In genomic region chr18:41075212-41075611, GRCh38 we compare ENCODE assay signal across 1 cellular context.
TF ChIP-seq lines count a peak whose summit lies in the region.

No MANE protein-coding gene starts in this region.

TF ChIP-seq in GM23338, 12 proteins besides CTCF, POLR2A, EP300 and RAD21:
- no peak for TF ChIP-seq ZNF462 (CRISPR knock-in tag; IDR thresholded peaks at IDR 0.05)
- TF ChIP-seq, protein P1, sequence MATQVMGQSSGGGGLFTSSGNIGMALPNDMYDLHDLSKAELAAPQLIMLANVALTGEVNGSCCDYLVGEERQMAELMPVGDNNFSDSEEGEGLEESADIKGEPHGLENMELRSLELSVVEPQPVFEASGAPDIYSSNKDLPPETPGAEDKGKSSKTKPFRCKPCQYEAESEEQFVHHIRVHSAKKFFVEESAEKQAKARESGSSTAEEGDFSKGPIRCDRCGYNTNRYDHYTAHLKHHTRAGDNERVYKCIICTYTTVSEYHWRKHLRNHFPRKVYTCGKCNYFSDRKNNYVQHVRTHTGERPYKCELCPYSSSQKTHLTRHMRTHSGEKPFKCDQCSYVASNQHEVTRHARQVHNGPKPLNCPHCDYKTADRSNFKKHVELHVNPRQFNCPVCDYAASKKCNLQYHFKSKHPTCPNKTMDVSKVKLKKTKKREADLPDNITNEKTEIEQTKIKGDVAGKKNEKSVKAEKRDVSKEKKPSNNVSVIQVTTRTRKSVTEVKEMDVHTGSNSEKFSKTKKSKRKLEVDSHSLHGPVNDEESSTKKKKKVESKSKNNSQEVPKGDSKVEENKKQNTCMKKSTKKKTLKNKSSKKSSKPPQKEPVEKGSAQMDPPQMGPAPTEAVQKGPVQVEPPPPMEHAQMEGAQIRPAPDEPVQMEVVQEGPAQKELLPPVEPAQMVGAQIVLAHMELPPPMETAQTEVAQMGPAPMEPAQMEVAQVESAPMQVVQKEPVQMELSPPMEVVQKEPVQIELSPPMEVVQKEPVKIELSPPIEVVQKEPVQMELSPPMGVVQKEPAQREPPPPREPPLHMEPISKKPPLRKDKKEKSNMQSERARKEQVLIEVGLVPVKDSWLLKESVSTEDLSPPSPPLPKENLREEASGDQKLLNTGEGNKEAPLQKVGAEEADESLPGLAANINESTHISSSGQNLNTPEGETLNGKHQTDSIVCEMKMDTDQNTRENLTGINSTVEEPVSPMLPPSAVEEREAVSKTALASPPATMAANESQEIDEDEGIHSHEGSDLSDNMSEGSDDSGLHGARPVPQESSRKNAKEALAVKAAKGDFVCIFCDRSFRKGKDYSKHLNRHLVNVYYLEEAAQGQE (IDR thresholded peaks at IDR 0.05; ENCODE audit: unreplicated experiment), result no peak
- no peak for TF ChIP-seq ZNF331 (CRISPR knock-in tag; IDR thresholded peaks at IDR 0.05; ENCODE audit: low read depth)
- no peak for TF ChIP-seq EZH2 (IDR thresholded peaks at IDR 0.05; ENCODE audit: low read depth, unreplicated experiment)
- TF ChIP-seq CREB1 (CRISPR knock-in tag; IDR thresholded peaks at IDR 0.05; ENCODE audit: low read depth), result no peak
- TF ChIP-seq EZH2phosphoT487 (IDR thresholded peaks at IDR 0.05; ENCODE audit: unreplicated experiment), result no peak
- TF ChIP-seq, protein P2, sequence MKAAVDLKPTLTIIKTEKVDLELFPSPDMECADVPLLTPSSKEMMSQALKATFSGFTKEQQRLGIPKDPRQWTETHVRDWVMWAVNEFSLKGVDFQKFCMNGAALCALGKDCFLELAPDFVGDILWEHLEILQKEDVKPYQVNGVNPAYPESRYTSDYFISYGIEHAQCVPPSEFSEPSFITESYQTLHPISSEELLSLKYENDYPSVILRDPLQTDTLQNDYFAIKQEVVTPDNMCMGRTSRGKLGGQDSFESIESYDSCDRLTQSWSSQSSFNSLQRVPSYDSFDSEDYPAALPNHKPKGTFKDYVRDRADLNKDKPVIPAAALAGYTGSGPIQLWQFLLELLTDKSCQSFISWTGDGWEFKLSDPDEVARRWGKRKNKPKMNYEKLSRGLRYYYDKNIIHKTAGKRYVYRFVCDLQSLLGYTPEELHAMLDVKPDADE (IDR thresholded peaks at IDR 0.05), result no peak
- TF ChIP-seq JUNB (IDR thresholded peaks at IDR 0.05; ENCODE audit: unreplicated experiment), result no peak
